ENCODE assay signal across 26 cellular contexts in the genomic region with DNA sequence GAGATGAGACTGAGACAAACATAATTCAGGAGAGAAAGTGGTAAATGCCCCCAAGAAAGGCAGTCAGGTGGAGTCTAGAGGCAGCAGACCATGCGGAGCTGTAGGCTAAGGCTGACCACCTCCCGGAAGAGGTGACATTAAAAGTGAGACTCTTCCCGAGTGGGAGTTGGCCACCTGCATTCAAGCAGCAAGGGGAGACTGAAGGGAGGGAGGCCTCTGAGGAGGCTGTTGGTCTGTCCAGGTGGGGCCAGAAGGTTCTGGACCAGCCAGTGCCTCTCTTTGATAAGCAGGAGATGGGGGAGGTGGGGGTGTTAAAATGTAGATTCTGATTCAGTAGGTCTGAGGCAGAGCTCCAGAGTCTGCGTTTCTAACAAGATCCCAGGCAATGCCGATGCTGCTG. TPM values are rescaled to one million over a fixed set of nuclear protein-coding genes. Genes with fewer than 3 reads are reported as not detected.
DNase-seq lines count a peak whose midpoint lies in the region; ATAC-seq and TF ChIP-seq lines count a peak whose summit lies in the region.
"Had no signal": no experiment of that assay in that cellular context is flagged by ENCODE, and none has a peak within 500 bp of the region (broad histone marks: within the 10 kb centered on the region; RNA-seq: fewer than 3 reads in every experiment).

No MANE protein-coding gene starts in this region.

- no peak overlapping the region for H3K4ac ChIP-seq in neuronal stem cell (ENCODE audit: low read length)

- no peaks in the 10 kb centered on the region for H3K9me2 ChIP-seq in GM23338 (ENCODE audit: insufficient read depth)

- H3F3A ChIP-seq in GM23338 (replicated peaks; ENCODE audit: low read depth): no peaks in the 10 kb centered on the region

- DNase-seq in activated T-cell treated with anti-CD3 and anti-CD28 coated beads, Interleukin-2, amount 50 U/mL, for 24 hours: no peak
- DNase-seq in activated T-cell treated with anti-CD3 and anti-CD28 coated beads, Interleukin-2, amount 50 U/mL, for 1 hour: no peak
- no peak for DNase-seq in GM23338 (ENCODE audit: low spot score)
- DNase-seq in activated naive CD8-positive, alpha-beta T cell treated with anti-CD3 and anti-CD28 coated beads for 36 hours: no peak
- no peak for DNase-seq in neuronal stem cell (ENCODE audit: low spot score)
- DNase-seq in UCSD-AML1 (lab: John Stamatoyannopoulos, UW; ENCODE audit: unreplicated experiment): no peak
- no peak for DNase-seq in COR-L47 (lab: John Stamatoyannopoulos, UW)
- DNase-seq: brain microvascular endothelial cell; DMS 273 treated with DMSO at 0.1 percent for 48 hours; effector CD4-positive, alpha-beta T cell; erythroblast; mesenchymal stem cell; NCI-H1105; NCI-H1930; NCI-H748 treated with DMSO at 0.1 percent for 48 hours; ovary; RPMI8226; small intestine; stimulated activated CD4-positive, alpha-beta T cell treated with anti-CD3 and anti-CD28 coated beads, Interleukin-2, amount 100 ng/mL, for 24 hours; upper lobe of right lung had no signal

- no peak overlapping the region for H4K91ac ChIP-seq in neuronal stem cell (ENCODE audit: low read depth, low read length, poor library complexity)

- no peaks in the 10 kb centered on the region for H3K27me3 Mint-ChIP-seq in activated T-cell treated with anti-CD3 and anti-CD28 coated beads, Interleukin-2, amount 50 U/mL, for 24 hours
- peaks cover 69% of the 10 kb centered on the region for H3K27me3 Mint-ChIP-seq in GM23338 (ENCODE audit: insufficient read depth, low read depth, poor library complexity)
- H3K27me3 Mint-ChIP-seq in activated naive CD8-positive, alpha-beta T cell treated with anti-CD3 and anti-CD28 coated beads for 36 hours: no peaks in the 10 kb centered on the region

- no peak overlapping the region for H2BK120ac ChIP-seq in neuronal stem cell (ENCODE audit: low read depth, low read length)

- H3K4me1 ChIP-seq in GM23338 (ENCODE audit: insufficient read depth) (peaks cover 4% of the 10 kb centered on the region; the same call in 1 of the 2 replicates), neuronal stem cell (ENCODE audit: control insufficient read depth in 2 of 2, insufficient read depth in 1 of 2, low read depth in 1 of 2, low read length in 2 of 2) (peaks cover 9 to 19% of the 10 kb centered on the region in 2 donors)

- H3K9ac ChIP-seq in neuronal stem cell (ENCODE audit: low read depth, low read length, poor library complexity): no peak overlapping the region

- H3K23ac ChIP-seq in neuronal stem cell (ENCODE audit: low read depth, low read length, poor library complexity): peak overlapping the region; percentile 6

- H4K8ac ChIP-seq in neuronal stem cell (ENCODE audit: low read depth, low read length): no peak overlapping the region

- no peaks in the 10 kb centered on the region for H3K9me3 Mint-ChIP-seq in activated T-cell treated with anti-CD3 and anti-CD28 coated beads, Interleukin-2, amount 50 U/mL, for 24 hours
- H3K9me3 Mint-ChIP-seq in GM23338: no peaks in the 10 kb centered on the region; the same call in 2 of the 3 replicates
- no peaks in the 10 kb centered on the region for H3K9me3 Mint-ChIP-seq in activated naive CD8-positive, alpha-beta T cell treated with anti-CD3 and anti-CD28 coated beads for 36 hours
- H3K9me3 Mint-ChIP-seq: T-helper 1 cell treated with Interleukin-12 subunit alpha and Interleukin-12 subunit beta and Interleukin-4 antibody, amounts not matched to agents 30 μg/mL and 1 μg/mL, for 36 hours had no signal

- no peak overlapping the region for H3K4me3 Mint-ChIP-seq in activated T-cell treated with anti-CD3 and anti-CD28 coated beads, Interleukin-2, amount 50 U/mL, for 24 hours
- peak overlapping the region; percentile 76; the same call in 1 of the 3 replicates for H3K4me3 Mint-ChIP-seq in GM23338
- H3K4me3 Mint-ChIP-seq in activated naive CD8-positive, alpha-beta T cell treated with anti-CD3 and anti-CD28 coated beads for 36 hours: no peak overlapping the region
- H3K4me3 Mint-ChIP-seq: T-helper 1 cell treated with Interleukin-12 subunit alpha and Interleukin-12 subunit beta and Interleukin-4 antibody, amounts not matched to agents 30 μg/mL and 1 μg/mL, for 36 hours had no signal

- no peak overlapping the region for H2BK12ac ChIP-seq in neuronal stem cell (ENCODE audit: low read length)

- H2BK5ac ChIP-seq in neuronal stem cell (ENCODE audit: low read length): no peak overlapping the region

- peak overlapping the region; percentile 59; the same call in 1 of the 2 replicates for H3K4me3 ChIP-seq in GM23338
- H3K4me3 ChIP-seq in neuronal stem cell (ENCODE audit: low read length in 2 of 2): no peak overlapping the region
- H3K4me3 ChIP-seq: ovary, upper lobe of right lung had no signal

- H2AFZ ChIP-seq in GM23338 (no peak overlapping the region), neuronal stem cell (ENCODE audit: low read length) (no peak overlapping the region)

- H3K36me3 ChIP-seq in GM23338 (ENCODE audit: insufficient read depth) (no peaks in the 10 kb centered on the region), neuronal stem cell (replicated peaks in 1 of 2; ENCODE audit: control insufficient read depth in 2 of 2, insufficient read depth in 2 of 2, low read length in 2 of 2) (no peaks in the 10 kb centered on the region)
- H3K36me3 ChIP-seq: brain microvascular endothelial cell, ovary, upper lobe of right lung had no signal

- H3K79me2 ChIP-seq in GM23338 (replicated peaks; ENCODE audit: insufficient read depth): no peaks in the 10 kb centered on the region

- H3K9me3 ChIP-seq in neuronal stem cell (replicated peaks in 1 of 2; ENCODE audit: control insufficient read depth in 2 of 2, insufficient read depth in 1 of 2, low read depth in 1 of 2, low read length in 2 of 2): no peaks in the 10 kb centered on the region
- H3K9me3 ChIP-seq: ovary, upper lobe of right lung had no signal

- peak overlapping the region; percentile 5 for H2BK15ac ChIP-seq in neuronal stem cell (ENCODE audit: low read length)

- no peaks in the 10 kb centered on the region; the same call in 1 of the 2 replicates for H4K20me1 ChIP-seq in GM23338 (replicated peaks; ENCODE audit: insufficient read depth)

- peak overlapping the region; percentile 74 for H2AK5ac ChIP-seq in neuronal stem cell (ENCODE audit: low read depth, low read length)

- no peak overlapping the region for H3K18ac ChIP-seq in neuronal stem cell (ENCODE audit: low read length)

- no peaks in the 10 kb centered on the region for H3K79me1 ChIP-seq in neuronal stem cell (ENCODE audit: low read depth, low read length)

- peaks cover 97% of the 10 kb centered on the region for H3K36me3 Mint-ChIP-seq in activated T-cell treated with anti-CD3 and anti-CD28 coated beads, Interleukin-2, amount 50 U/mL, for 24 hours (ENCODE audit: low read depth)
- no peaks in the 10 kb centered on the region for H3K36me3 Mint-ChIP-seq in GM23338 (ENCODE audit: low read depth)
- H3K36me3 Mint-ChIP-seq in activated naive CD8-positive, alpha-beta T cell treated with anti-CD3 and anti-CD28 coated beads for 36 hours: peaks cover 53% of the 10 kb centered on the region

- WGBS in neuronal stem cell (ENCODE audit: extremely low coverage in 2 of 2, insufficient read length in 2 of 2, insufficient replicate concordance in 1 of 2), 2 donors: no CpG with 5 or more reads among the region's 5 CpGs

- no peak for TF ChIP-seq CTCF in GM23338 (conservative IDR thresholded peaks at IDR 0.05; ENCODE audit: low read depth in 2 of 2)

- H3K27me3 ChIP-seq in GM23338 (ENCODE audit: insufficient read depth) (peaks cover 77% of the 10 kb centered on the region), neuronal stem cell (ENCODE audit: control insufficient read depth in 3 of 3, insufficient read depth in 3 of 3, low read depth in 1 of 3, low read length in 3 of 3) (peaks cover 0 to 81% (median 36%) of the 10 kb centered on the region in 3 experiments)
- H3K27me3 ChIP-seq: brain microvascular endothelial cell, ovary had no signal

- H3K27ac ChIP-seq in GM23338 (ENCODE audit: low read depth): no peak overlapping the region
- no peak overlapping the region for H3K27ac ChIP-seq in neuronal stem cell (replicated peaks; ENCODE audit: low read length)
- H3K27ac ChIP-seq: brain microvascular endothelial cell, ovary, upper lobe of right lung, VCaP had no signal

- H3K4me2 ChIP-seq in GM23338 (peak overlapping the region; percentile 89; the same call in 1 of the 2 replicates), neuronal stem cell (ENCODE audit: insufficient read depth, low read length, poor library complexity, severe bottlenecking) (no peak overlapping the region)

- H3K27ac Mint-ChIP-seq in activated T-cell treated with anti-CD3 and anti-CD28 coated beads, Interleukin-2, amount 50 U/mL, for 24 hours: peak overlapping the region; percentile 92
- no peak overlapping the region for H3K27ac Mint-ChIP-seq in GM23338
- H3K27ac Mint-ChIP-seq in activated naive CD8-positive, alpha-beta T cell treated with anti-CD3 and anti-CD28 coated beads for 36 hours: peak overlapping the region; percentile 65
- H3K27ac Mint-ChIP-seq: CD14-positive monocyte had no signal

- peaks cover 83% of the 10 kb centered on the region for H3K4me1 Mint-ChIP-seq in activated T-cell treated with anti-CD3 and anti-CD28 coated beads, Interleukin-2, amount 50 U/mL, for 24 hours (ENCODE audit: low read depth)
- H3K4me1 Mint-ChIP-seq in GM23338: peaks cover 24% of the 10 kb centered on the region
- peaks cover 60% of the 10 kb centered on the region for H3K4me1 Mint-ChIP-seq in activated naive CD8-positive, alpha-beta T cell treated with anti-CD3 and anti-CD28 coated beads for 36 hours

- ATAC-seq in GM23338 (no peak), HG02798 (IDR thresholded peaks at IDR 0.05; ENCODE audit: poor library complexity, unreplicated experiment) (no peak)
- ATAC-seq: upper lobe of right lung had no signal

- no peak overlapping the region for H3K14ac ChIP-seq in neuronal stem cell (ENCODE audit: low read length)

RNA-seq across cellular contexts. Expression of gene CD6, which starts 37.5 kb away (rescaled TPM):
- total RNA-seq in GM23338 (2014; rRNA removed; shearing (Covaris generic)): 0.49 and 1.9 TPM in 2 replicates
- not detected in 2 replicates for polyA plus RNA-seq in GM23338 (2016; fragmentation: Nextera tagmentation; extraction: Ambion mirVana)
- 100 to 1,000 TPM; 167 to 169 TPM for total RNA-seq in activated naive CD8-positive, alpha-beta T cell treated with anti-CD3 and anti-CD28 coated beads for 36 hours
- polyA plus RNA-seq in neuronal stem cell (2013, experiment 1 of 2): 0.21 TPM
- polyA plus RNA-seq in neuronal stem cell (2013, experiment 2 of 2): 0.24 TPM
- total RNA-seq: fibroblast of villous mesenchyme, SK-MEL-5 had no signal

RNA-seq across cellular contexts. Expression of gene SLC15A3, which starts 57.0 kb away (rescaled TPM):
- 15.8 and 18.9 TPM in 2 replicates for total RNA-seq in GM23338 (2014; rRNA removed; shearing (Covaris generic))
- 14.2 and 16.7 TPM in 2 replicates for polyA plus RNA-seq in GM23338 (2016; fragmentation: Nextera tagmentation; extraction: Ambion mirVana)
- total RNA-seq in activated naive CD8-positive, alpha-beta T cell treated with anti-CD3 and anti-CD28 coated beads for 36 hours: 1 to 10 TPM; 6.3 to 6.9 TPM
- 44.3 TPM for polyA plus RNA-seq in neuronal stem cell (2013, experiment 1 of 2)
- 45.8 TPM for polyA plus RNA-seq in neuronal stem cell (2013, experiment 2 of 2)

Comparison
In these comparisons a context has a peak if more than half of its experiments do, and no peak if none do; other contexts are left out.
1. RNA of gene CD6, which starts 37.5 kb away (total RNA-seq): 167 to 169 TPM in activated naive CD8-positive, alpha-beta T cell treated with anti-CD3 and anti-CD28 coated beads for 36 hours; 0.49 to 1.9 TPM in GM23338; every median in the first group is over 10 times any median in the second.